ENCODE assay signal across 1 cellular context in genomic region chr20:61128701-61129655, GRCh38.
TF ChIP-seq lines count a peak whose summit lies in the region.

No MANE protein-coding gene starts in this region.

TF ChIP-seq in IMR-90, 13 proteins besides CTCF, POLR2A, EP300 and RAD21 (continued from another document):
- no peak for TF ChIP-seq ELK1 (IDR thresholded peaks at IDR 0.05; ENCODE audit: borderline replicate concordance, low read depth, low read length)
- no peak for TF ChIP-seq FOS (IDR thresholded peaks at IDR 0.05; ENCODE audit: low read depth, low read length)
- TF ChIP-seq CEBPB (IDR thresholded peaks at IDR 0.05; ENCODE audit: low read depth, low read length) = no peak
- TF ChIP-seq USF2 (IDR thresholded peaks at IDR 0.05; ENCODE audit: low read depth, low read length) = no peak
- TF ChIP-seq RCOR1 (IDR thresholded peaks at IDR 0.05; ENCODE audit: insufficient replicate concordance, low read length) = no peak
- TF ChIP-seq BHLHE40 (IDR thresholded peaks at IDR 0.05; ENCODE audit: low read depth, low read length) = no peak
- no peak for TF ChIP-seq CHD1 (IDR thresholded peaks at IDR 0.05; ENCODE audit: low read depth, low read length)
- TF ChIP-seq SMC3 (IDR thresholded peaks at IDR 0.05; ENCODE audit: low read depth, low read length) = no peak
- TF ChIP-seq RFX5 (IDR thresholded peaks at IDR 0.05; ENCODE audit: low read depth, low read length) = no peak
- no peak for TF ChIP-seq MAFK (IDR thresholded peaks at IDR 0.05; ENCODE audit: low read depth, low read length)
